ENCODE assay signal across 11 cellular contexts in genomic region chr15:68553594-68553993, GRCh38. TPM values are rescaled to one million over a fixed set of nuclear protein-coding genes. Genes with fewer than 3 reads are reported as not detected.
"Had no signal": no experiment of that assay in that cellular context is flagged by ENCODE, and none has a peak within 500 bp of the region (broad histone marks: within the 10 kb centered on the region; RNA-seq: fewer than 3 reads in every experiment).

No MANE protein-coding gene starts in this region.

- H3K9me3 Mint-ChIP-seq: activated CD4-positive, alpha-beta memory T cell treated with anti-CD3 and anti-CD28 coated beads, Interleukin-2, amount 10 ng/mL, durations not matched to agents 7 days and 5 days; activated CD4-positive, alpha-beta T cell treated with anti-CD3 and anti-CD28 coated beads, Interleukin-2, amount 10 ng/mL, durations not matched to agents 24 days and 14 days; activated naive CD4-positive, alpha-beta T cell treated with anti-CD3 and anti-CD28 coated beads, Interleukin-2, amount 50 U/mL, for 24 hours; endodermal cell; nephron progenitor cell; type B pancreatic cell had no signal

- H3K9me3 ChIP-seq: colonic mucosa, gastroesophageal sphincter, thoracic aorta had no signal

- H3K36me3 Mint-ChIP-seq: activated naive CD4-positive, alpha-beta T cell treated with anti-CD3 and anti-CD28 coated beads, Interleukin-2, amount 50 U/mL, for 24 hours; type B pancreatic cell had no signal

- H3K4me1 ChIP-seq: colonic mucosa, gastroesophageal sphincter had no signal

- H3K27me3 ChIP-seq: brain microvascular endothelial cell had no signal

- H3K27ac Mint-ChIP-seq: activated CD4-positive, alpha-beta memory T cell treated with anti-CD3 and anti-CD28 coated beads, Interleukin-2, amount 10 ng/mL, durations not matched to agents 7 days and 5 days; activated CD4-positive, alpha-beta T cell treated with anti-CD3 and anti-CD28 coated beads, Interleukin-2, amount 10 ng/mL, durations not matched to agents 24 days and 14 days; activated naive CD4-positive, alpha-beta T cell treated with anti-CD3 and anti-CD28 coated beads, Interleukin-2, amount 50 U/mL, for 24 hours; endodermal cell; nephron progenitor cell; type B pancreatic cell had no signal

- H3K36me3 ChIP-seq: brain microvascular endothelial cell, colonic mucosa, gastroesophageal sphincter, thoracic aorta had no signal

- H3K4me3 ChIP-seq: colonic mucosa, gastroesophageal sphincter, thoracic aorta had no signal

- H3K4me3 Mint-ChIP-seq: activated CD4-positive, alpha-beta memory T cell treated with anti-CD3 and anti-CD28 coated beads, Interleukin-2, amount 10 ng/mL, durations not matched to agents 7 days and 5 days; activated CD4-positive, alpha-beta T cell treated with anti-CD3 and anti-CD28 coated beads, Interleukin-2, amount 10 ng/mL, durations not matched to agents 24 days and 14 days; activated naive CD4-positive, alpha-beta T cell treated with anti-CD3 and anti-CD28 coated beads, Interleukin-2, amount 50 U/mL, for 24 hours; endodermal cell; nephron progenitor cell; type B pancreatic cell had no signal

- H3K27ac ChIP-seq: brain microvascular endothelial cell, colonic mucosa, gastroesophageal sphincter, thoracic aorta had no signal

RNA-seq across cellular contexts. Expression of gene CORO2B, which starts 25.2 kb away (rescaled TPM):
- total RNA-seq: activated CD4-positive, alpha-beta memory T cell treated with anti-CD3 and anti-CD28 coated beads, Interleukin-2, amount 10 ng/mL, durations not matched to agents 7 days and 5 days; T-helper 2 cell treated with Interferon-gamma antibody and Interleukin-4, amounts not matched to agents 100 ng/mL and 5 ng/mL, for 36 hours had no signal
